ENCODE assay signal across 14 cellular contexts in genomic region chr11:119726150-119726553, GRCh38. TPM values are rescaled to one million over a fixed set of nuclear protein-coding genes. Genes with fewer than 3 reads are reported as not detected.
A peak's percentile ranks its signal among the peaks of the same experiment; 100 is the strongest.
DNase-seq lines count a peak whose midpoint lies in the region; ATAC-seq, FAIRE-seq and TF ChIP-seq lines count a peak whose summit lies in the region.
"Had no signal": no experiment of that assay in that cellular context is flagged by ENCODE, and none has a peak within 500 bp of the region (broad histone marks: within the 10 kb centered on the region; RNA-seq: fewer than 3 reads in every experiment).

No MANE protein-coding gene starts in this region.

- no peak for TF ChIP-seq EP300 in H1 (IDR thresholded peaks at IDR 0.05; ENCODE audit: borderline replicate concordance in 1 of 2, low read depth in 2 of 2, low read length in 2 of 2)

- DNase-seq in NT2/D1 (ENCODE audit: low read depth, low spot score): no peak
- peak in 1 of 2 experiments; percentile 67 for DNase-seq in H1 (ENCODE audit: low read depth in 1 of 2, low spot score in 2 of 2)
- peak in 1 of 10 donors; percentile 57 for DNase-seq in naive thymus-derived CD8-positive, alpha-beta T cell
- no peak for DNase-seq in NK-92 (lab: John Stamatoyannopoulos, UW; ENCODE audit: unreplicated experiment)
- DNase-seq in activated CD8-positive, alpha-beta memory T cell treated with anti-CD3 and anti-CD28 coated beads, Interleukin-2, amount 50 U/mL, for 4 hours: no peak
- DNase-seq: Kasumi-1, NCI-H2227 treated with DMSO at 0.1 percent for 48 hours, ovary, Right ventricle myocardium superior had no signal

- H3K4me2 ChIP-seq in DOHH2 (ENCODE audit: low read length): peak overlapping the region; percentile 93
- H3K4me2 ChIP-seq in H1 (ENCODE audit: insufficient read depth in 1 of 2, low read depth in 2 of 2, low read length in 2 of 2): peak overlapping the region; percentile 95

- POLR2A ChIA-PET in H1 (lab: Charles Lee; ENCODE audit: partially characterized antibody): interaction anchor here (0.6 to 1.9 kb wide), 7 partner anchors 9 to 70 kb away, joined by 3 to 10 read pairs (median 3); no protein-coding TSS in a partner anchor
- POLR2A ChIA-PET in naive thymus-derived CD8-positive, alpha-beta T cell (lab: Charles Lee): no interaction called here

- peaks cover 66% of the 10 kb centered on the region for H3K27me3 ChIP-seq in DOHH2 (ENCODE audit: control insufficient read depth, low read length)
- H3K27me3 ChIP-seq in NT2/D1 (ENCODE audit: insufficient read depth, insufficient read length): no peaks in the 10 kb centered on the region
- H3K27me3 ChIP-seq in H1 (replicated peaks in 1 of 4; ENCODE audit: control insufficient read depth in 3 of 4, extremely low read depth in 1 of 4, insufficient read depth in 3 of 4, low read length in 3 of 4): no peaks in the 10 kb centered on the region; a peak in 2 of 7 replicates
- H3K27me3 ChIP-seq: cardiac muscle cell, ovary had no signal

- peak overlapping the region; percentile 96 for H3K18ac ChIP-seq in H1 (ENCODE audit: extremely low read depth, low read length)

- H3K27me3 Mint-ChIP-seq in naive thymus-derived CD8-positive, alpha-beta T cell: peaks cover 4 to 12% (median 10%) of the 10 kb centered on the region in 5 donors

- no peaks in the 10 kb centered on the region for H3K9me2 ChIP-seq in DOHH2 (replicated peaks; ENCODE audit: control insufficient read depth, low read length)

- H2BK5ac ChIP-seq in H1 (ENCODE audit: low read depth, low read length): peak overlapping the region; percentile 85; the same call in 1 of the 2 replicates

- no peak overlapping the region for H3K14ac ChIP-seq in H1 (ENCODE audit: insufficient read length)

- H3K4me3 ChIP-seq in DOHH2 (ENCODE audit: low read length) (peak overlapping the region; percentile 86), NT2/D1 (ENCODE audit: insufficient read length, low read depth) (peak overlapping the region; percentile 0), H1 (ENCODE audit: extremely low read depth in 1 of 4, insufficient read depth in 2 of 4, low read depth in 3 of 4, low read length in 4 of 4) (peak overlapping the region; percentile 82 to 97 (median 92); a peak in 5 of 8 replicates)
- H3K4me3 ChIP-seq: ovary had no signal

- H3K27ac Mint-ChIP-seq in naive thymus-derived CD8-positive, alpha-beta T cell: peak overlapping the region in 1 of 10 donors; percentile 53

- H3K23ac ChIP-seq in H1 (ENCODE audit: insufficient read length): no peak overlapping the region

- H3K27ac ChIP-seq in DOHH2 (ENCODE audit: low read depth, low read length) (no peak overlapping the region), H1 (ENCODE audit: low read depth, low read length) (no peak overlapping the region)
- H3K27ac ChIP-seq: cardiac muscle cell, ovary had no signal

- H2BK20ac ChIP-seq in H1 (ENCODE audit: low read length): no peak overlapping the region; the same call in 1 of the 2 replicates

- H4K20me1 ChIP-seq in DOHH2 (ENCODE audit: control insufficient read depth, insufficient read depth, low read depth, low read length) (peaks cover 15% of the 10 kb centered on the region; the same call in 1 of the 2 replicates), H1 (replicated peaks in 1 of 2; ENCODE audit: control insufficient read depth in 1 of 2, insufficient read depth in 2 of 2, low read length in 2 of 2) (peaks cover 20 to 35% of the 10 kb centered on the region in 2 experiments)

- H3K79me2 ChIP-seq in DOHH2 (ENCODE audit: control insufficient read depth, low read length) (no peaks in the 10 kb centered on the region), H1 (ENCODE audit: control insufficient read depth in 1 of 2, insufficient read depth in 2 of 2, low read length in 2 of 2) (peaks cover 26 to 73% of the 10 kb centered on the region in 2 experiments)

- H4K8ac ChIP-seq in H1 (ENCODE audit: extremely low read depth, insufficient read depth, low read length): no peak overlapping the region

- no peak overlapping the region; the same call in 1 of the 2 replicates for H2AK5ac ChIP-seq in H1 (ENCODE audit: low read depth, low read length)

- TF ChIP-seq RAD21 in H1 (IDR thresholded peaks at IDR 0.05 in 1 of 2, conservative IDR thresholded peaks at IDR 0.05 in 1 of 2; ENCODE audit: low read depth in 2 of 2, low read length in 2 of 2): no peak

- TF ChIP-seq CTCF in DOHH2 (IDR thresholded peaks at IDR 0.05; ENCODE audit: low read depth, low read length, poor library complexity, severe bottlenecking) (no peak), H1 (IDR thresholded peaks at IDR 0.05; ENCODE audit: control extremely low read depth in 1 of 3, insufficient read depth in 1 of 3, low read depth in 1 of 3, low read length in 3 of 3) (no peak)

- H3K9ac ChIP-seq in NT2/D1 (ENCODE audit: insufficient read length, low read depth): no peak overlapping the region
- no peak overlapping the region for H3K9ac ChIP-seq in H1 (replicated peaks in 1 of 4; ENCODE audit: extremely low read depth in 1 of 4, low read depth in 3 of 4, low read length in 3 of 4)

- CTCF ChIA-PET in H1 (lab: Charles Lee; ENCODE audit: partially characterized antibody): interaction anchor here (0.6 to 10.1 kb wide), 25 partner anchors 11 to 504 kb away, joined by 3 to 171 read pairs (median 5); no protein-coding TSS in a partner anchor

- no peaks in the 10 kb centered on the region for H3K9me3 ChIP-seq in DOHH2 (ENCODE audit: control insufficient read depth, insufficient read depth, low read length)
- no peaks in the 10 kb centered on the region for H3K9me3 ChIP-seq in NT2/D1 (ENCODE audit: insufficient read depth, low read length)
- no peaks in the 10 kb centered on the region for H3K9me3 ChIP-seq in H1 (ENCODE audit: insufficient read depth in 2 of 2, low read depth in 1 of 2, low read length in 1 of 2)
- H3K9me3 ChIP-seq: ovary had no signal

- TF ChIP-seq POLR2A in H1 (IDR thresholded peaks at IDR 0.05; ENCODE audit: control extremely low read depth in 1 of 2, low read depth in 2 of 2, low read length in 2 of 2): no peak

- no peaks in the 10 kb centered on the region for H3F3A ChIP-seq in DOHH2 (ENCODE audit: control insufficient read depth, insufficient read depth)

- H3K36me3 ChIP-seq in DOHH2 (ENCODE audit: control insufficient read depth, low read length) (no peaks in the 10 kb centered on the region), NT2/D1 (ENCODE audit: insufficient read depth, insufficient read length, low read length) (peaks cover 13% of the 10 kb centered on the region), H1 (ENCODE audit: control insufficient read depth in 2 of 4, insufficient read depth in 4 of 4, low read length in 3 of 4) (no peaks in the 10 kb centered on the region; a peak in 1 of 8 replicates)
- H3K36me3 ChIP-seq: cardiac muscle cell, ovary had no signal

- no peak overlapping the region for H2AFZ ChIP-seq in H1 (ENCODE audit: low read length)

- peaks cover 24% of the 10 kb centered on the region for H3K79me1 ChIP-seq in H1 (ENCODE audit: low read depth, low read length)

- peak overlapping the region; percentile 7 for H3K56ac ChIP-seq in H1 (replicated peaks; ENCODE audit: insufficient read length, low read depth, low read length)

- FAIRE-seq in H1 (lab: Jason Lieb, UNC): no peak

- no peak for ATAC-seq in naive thymus-derived CD8-positive, alpha-beta T cell
- no peak for ATAC-seq in GM21367 (IDR thresholded peaks at IDR 0.05; ENCODE audit: unreplicated experiment)
- no peak for ATAC-seq in GM21576 (IDR thresholded peaks at IDR 0.05; ENCODE audit: unreplicated experiment)
- ATAC-seq: activated CD4-positive, CD25-positive, alpha-beta regulatory T cell treated with anti-CD3 and anti-CD28 coated beads, Interleukin-2, amount 50 U/mL, for 24 hours had no signal

- H4K91ac ChIP-seq in H1 (replicated peaks; ENCODE audit: insufficient read length, low read length): peak overlapping the region; percentile 79

- H3K36me3 Mint-ChIP-seq in naive thymus-derived CD8-positive, alpha-beta T cell: no peaks in the 10 kb centered on the region

- no peaks in the 10 kb centered on the region for H3K9me3 Mint-ChIP-seq in naive thymus-derived CD8-positive, alpha-beta T cell

- peak overlapping the region in 7 of 10 donors; percentile 6 to 59 (median 30) for H3K4me3 Mint-ChIP-seq in naive thymus-derived CD8-positive, alpha-beta T cell

- peaks cover 15% of the 10 kb centered on the region for H3K23me2 ChIP-seq in H1 (ENCODE audit: low read depth, low read length)

- peaks cover 6 to 24% (median 10%) of the 10 kb centered on the region in 4 donors for H3K4me1 Mint-ChIP-seq in naive thymus-derived CD8-positive, alpha-beta T cell

- peak overlapping the region; percentile 50 for H2BK120ac ChIP-seq in H1 (replicated peaks; ENCODE audit: low read depth, low read length)

- H4K5ac ChIP-seq in H1 (ENCODE audit: insufficient read length, low read depth, low read length): peak overlapping the region; percentile 68

- WGBS in H1 (ENCODE audit: extremely low coverage in 1 of 2, insufficient coverage in 1 of 2, insufficient read length in 1 of 2, insufficient replicate concordance in 2 of 2, low coverage in 1 of 2, low lambda C conversion rate in 2 of 2, missing lambda C conversion rate in 1 of 2), 2 experiments: 19% methylated on average over 6 of the region's 6 CpGs; no CpG with 5 or more reads in 1 of the 2 experiments

- H2BK15ac ChIP-seq in H1 (ENCODE audit: low read length): no peak overlapping the region

- peak overlapping the region; percentile 91 for H3K4ac ChIP-seq in H1 (replicated peaks; ENCODE audit: insufficient read length, low read depth, low read length)

- H2BK12ac ChIP-seq in H1 (ENCODE audit: low read depth, low read length): peak overlapping the region; percentile 62; the same call in 1 of the 2 replicates

- peaks cover 54% of the 10 kb centered on the region for H3K4me1 ChIP-seq in DOHH2 (ENCODE audit: control insufficient read depth, low read length)
- peaks cover 20% of the 10 kb centered on the region for H3K4me1 ChIP-seq in NT2/D1 (ENCODE audit: insufficient read depth, insufficient read length)
- peaks cover 21 to 50% (median 32%) of the 10 kb centered on the region in 4 experiments for H3K4me1 ChIP-seq in H1 (replicated peaks in 1 of 4; ENCODE audit: control insufficient read depth in 3 of 4, insufficient read depth in 4 of 4, low read length in 3 of 4)

TF ChIP-seq in H1, 55 proteins besides CTCF, POLR2A, EP300 and RAD21 (continues in another document):
- TF ChIP-seq SRF (IDR thresholded peaks at IDR 0.05; ENCODE audit: low read depth, low read length): no peak
- no peak for TF ChIP-seq TEAD4 (IDR thresholded peaks at IDR 0.05; ENCODE audit: low read depth, low read length)

RNA-seq across cellular contexts. Expression of gene NECTIN1, which starts 2.8 kb away (rescaled TPM):
- 97.6 and 97.7 TPM in 2 replicates for total RNA-seq in H1 (2021; fragmentation: NEBNext Ultra II Directional; extraction: Animal tissue kit (Norgen Biotek cat#: 25700))
- 43.2 and 63.0 TPM in 2 replicates for polyA plus RNA-seq in H1 (2011; rRNA removed)
- 43.8 TPM for polyA plus RNA-seq in H1 (2011; cell fraction: cytosol; rRNA removed)
- polyA plus RNA-seq in H1 (2011; cell fraction: nucleus; rRNA removed): 74.6 TPM
- polyA plus RNA-seq in H1 (2012, experiment 1 of 2): 69.0 to 102 TPM (median 89.4 TPM) in 4 replicates
- 73.5 TPM for polyA plus RNA-seq in H1 (2012, experiment 2 of 2)
- 93.0 TPM for polyA plus RNA-seq in H1 (2013, experiment 1 of 2)
- polyA plus RNA-seq in H1 (2013, experiment 2 of 2): 97.4 TPM
- 104 and 120 TPM in 2 replicates for polyA minus RNA-seq in H1 (2011; rRNA and poly(A)+ RNA removed)
- 68.6 TPM for polyA minus RNA-seq in H1 (2011; cell fraction: cytosol; rRNA and poly(A)+ RNA removed)
- polyA minus RNA-seq in H1 (2011; cell fraction: nucleus; rRNA and poly(A)+ RNA removed): 58.5 TPM
- total RNA-seq in naive thymus-derived CD8-positive, alpha-beta T cell: 1 to 10 TPM; 2.5 to 2.8 TPM
- under 1 TPM in 2 of 3 donors, not detected in 1; 0.48 to 0.94 TPM for polyA plus RNA-seq in naive thymus-derived CD8-positive, alpha-beta T cell

Comparison
In these comparisons a context has a peak if more than half of its experiments do, and no peak if none do; other contexts are left out.
1. H3K4me3 ChIP-seq: peak in every context shown above with its lines; median percentile 92 in H1; 86 in DOHH2; 0 in NT2/D1.
2. RNA of gene NECTIN1, which starts 2.8 kb away (total RNA-seq): 97.6 to 97.7 TPM in H1; 2.5 to 2.8 TPM in naive thymus-derived CD8-positive, alpha-beta T cell; every median in the first group is over 10 times any median in the second.